In the genomic region with DNA sequence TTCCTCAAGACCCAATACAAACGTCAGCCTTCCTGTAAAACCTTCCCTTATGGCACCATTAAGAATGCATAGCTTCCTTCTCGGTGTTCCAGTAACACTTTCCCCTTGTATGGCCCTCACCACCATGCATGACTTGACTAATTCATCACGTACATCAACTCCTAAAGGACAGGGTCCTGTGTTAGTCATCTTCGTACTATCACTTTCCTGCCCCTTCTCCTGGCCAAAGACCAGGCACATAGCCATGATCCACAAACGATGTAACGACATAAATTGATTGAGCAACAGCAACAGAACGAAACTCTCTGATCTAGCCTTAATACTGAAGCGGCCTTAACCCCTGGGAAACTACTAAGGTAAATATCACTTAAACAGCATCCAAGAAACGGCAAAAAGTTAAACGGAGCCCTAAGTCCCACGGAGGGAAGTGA, we compare ENCODE assay signal across 9 cellular contexts. TPM values are rescaled to one million over a fixed set of nuclear protein-coding genes. Genes with fewer than 3 reads are reported as not detected.
A peak's percentile ranks its signal among the peaks of the same experiment; 100 is the strongest.
DNase-seq lines count a peak whose midpoint lies in the region; ATAC-seq, FAIRE-seq and TF ChIP-seq lines count a peak whose summit lies in the region.
"Had no signal": no experiment of that assay in that cellular context is flagged by ENCODE, and none has a peak within 500 bp of the region (broad histone marks: within the 10 kb centered on the region; RNA-seq: fewer than 3 reads in every experiment).

No MANE protein-coding gene starts in this region.

- H2BK12ac ChIP-seq in H1 (ENCODE audit: low read depth, low read length): peak overlapping the region; percentile 20; the same call in 1 of the 2 replicates

- H3K79me1 ChIP-seq in H1 (ENCODE audit: low read depth, low read length): no peaks in the 10 kb centered on the region

- peak overlapping the region; percentile 95; the same call in 1 of the 2 replicates for H3K18ac ChIP-seq in H1 (ENCODE audit: extremely low read depth, low read length)

- H3K9me3 ChIP-seq in SJSA1 (replicated peaks) (no peaks in the 10 kb centered on the region), H1 (ENCODE audit: insufficient read depth in 2 of 2, low read depth in 1 of 2, low read length in 1 of 2) (no peaks in the 10 kb centered on the region)

- H3K27me3 ChIP-seq in GM06990 (replicated peaks; ENCODE audit: control insufficient read depth, insufficient read depth, low read length): no peaks in the 10 kb centered on the region
- no peaks in the 10 kb centered on the region for H3K27me3 ChIP-seq in SJSA1 (replicated peaks)
- H3K27me3 ChIP-seq in H1 (replicated peaks in 1 of 4; ENCODE audit: control insufficient read depth in 3 of 4, extremely low read depth in 1 of 4, insufficient read depth in 3 of 4, low read length in 3 of 4): no peaks in the 10 kb centered on the region

- peaks cover 6% of the 10 kb centered on the region; the same call in 1 of the 2 replicates for H3K23me2 ChIP-seq in H1 (ENCODE audit: low read depth, low read length)

- H4K5ac ChIP-seq in H1 (ENCODE audit: insufficient read length, low read depth, low read length): peak overlapping the region; percentile 97

- peak overlapping the region; percentile 96 for H3K4me3 ChIP-seq in GM06990 (replicated peaks; ENCODE audit: low read depth, low read length)
- H3K4me3 ChIP-seq in SJSA1: peak overlapping the region; percentile 90
- peak overlapping the region; percentile 86 to 99 (median 98) for H3K4me3 ChIP-seq in H1 (ENCODE audit: extremely low read depth in 1 of 4, insufficient read depth in 2 of 4, low read depth in 3 of 4, low read length in 4 of 4)

- TF ChIP-seq EP300 in H1 (IDR thresholded peaks at IDR 0.05; ENCODE audit: borderline replicate concordance in 1 of 2, low read depth in 2 of 2, low read length in 2 of 2): no peak

- DNase-seq in GM06990 (ENCODE audit: extremely low read depth, insufficient read length) (no peak), SJSA1 (ENCODE audit: low read depth in 1 of 2, low spot score in 2 of 2) (peak; percentile 39 to 52), H1 (ENCODE audit: low read depth in 1 of 2, low spot score in 2 of 2) (no peak), myocyte (ENCODE audit: low read depth) (peak; percentile 31), C1 segment of cervical spinal cord (lab: John Stamatoyannopoulos, UW) (no peak), cortex of kidney (lab: John Stamatoyannopoulos, UW) (no peak)

- peak overlapping the region; percentile 92 for H4K91ac ChIP-seq in H1 (replicated peaks; ENCODE audit: insufficient read length, low read length)

- H4K8ac ChIP-seq in H1 (ENCODE audit: extremely low read depth, insufficient read depth, low read length): peak overlapping the region; percentile 94; the same call in 1 of the 2 replicates

- no peak overlapping the region for H2BK120ac ChIP-seq in H1 (replicated peaks; ENCODE audit: low read depth, low read length)

- peak overlapping the region; percentile 77 to 97 (median 94) for H3K9ac ChIP-seq in H1 (replicated peaks in 1 of 4; ENCODE audit: extremely low read depth in 1 of 4, low read depth in 3 of 4, low read length in 3 of 4)

- peaks cover 2 to 5% of the 10 kb centered on the region in 2 experiments for H4K20me1 ChIP-seq in H1 (replicated peaks in 1 of 2; ENCODE audit: control insufficient read depth in 1 of 2, insufficient read depth in 2 of 2, low read length in 2 of 2)

- peak overlapping the region; percentile 93 for H3K27ac ChIP-seq in SJSA1
- peak overlapping the region; percentile 94 for H3K27ac ChIP-seq in H1 (ENCODE audit: low read depth, low read length)

- 0 out of 2 replicates have a peak overlapping the region, but pooled peaks have one; percentile 31 for H2BK15ac ChIP-seq in H1 (ENCODE audit: low read length)

- H3K4ac ChIP-seq in H1 (replicated peaks; ENCODE audit: insufficient read length, low read depth, low read length): peak overlapping the region; percentile 86

- no peak for FAIRE-seq in H1 (lab: Jason Lieb, UNC)
- FAIRE-seq: colon had no signal

- H3K79me2 ChIP-seq in H1 (ENCODE audit: control insufficient read depth in 1 of 2, insufficient read depth in 2 of 2, low read length in 2 of 2): peaks cover 35 to 55% of the 10 kb centered on the region in 2 experiments

- H3K4me1 ChIP-seq in SJSA1 (replicated peaks): peaks cover 19% of the 10 kb centered on the region
- peaks cover 0 to 5% (median 4%) of the 10 kb centered on the region in 4 experiments; a peak in 4 of 7 replicates for H3K4me1 ChIP-seq in H1 (replicated peaks in 1 of 4; ENCODE audit: control insufficient read depth in 3 of 4, insufficient read depth in 4 of 4, low read length in 3 of 4)

- WGBS in H1 (ENCODE audit: extremely low coverage in 1 of 2, insufficient coverage in 1 of 2, insufficient read length in 1 of 2, insufficient replicate concordance in 2 of 2, low coverage in 1 of 2, low lambda C conversion rate in 2 of 2, missing lambda C conversion rate in 1 of 2), 2 experiments: 3% methylated on average over 10 of the region's 11 CpGs; no CpG with 5 or more reads in 1 of the 2 experiments

- H2BK5ac ChIP-seq in H1 (ENCODE audit: low read depth, low read length): peak overlapping the region; percentile 96

- H2AFZ ChIP-seq in H1 (ENCODE audit: low read length): no peak overlapping the region

- H2BK20ac ChIP-seq in H1 (ENCODE audit: low read length): no peak overlapping the region

- CTCF ChIA-PET in H1 (lab: Charles Lee; ENCODE audit: partially characterized antibody): interaction anchor here (0.6 to 1.4 kb wide), 4 partner anchors 9 to 317 kb away, joined by 3 to 4 read pairs (median 4); no protein-coding TSS in a partner anchor

- TF ChIP-seq CTCF in GM06990 (IDR thresholded peaks at IDR 0.05; ENCODE audit: insufficient read depth, low read length, poor library complexity, severe bottlenecking) (no peak), H1 (IDR thresholded peaks at IDR 0.05; ENCODE audit: control extremely low read depth in 1 of 3, insufficient read depth in 1 of 3, low read depth in 1 of 3, low read length in 3 of 3) (no peak)

- no peak overlapping the region for H3K14ac ChIP-seq in H1 (ENCODE audit: insufficient read length)

- TF ChIP-seq RAD21 in H1 (IDR thresholded peaks at IDR 0.05 in 1 of 2, conservative IDR thresholded peaks at IDR 0.05 in 1 of 2; ENCODE audit: low read depth in 2 of 2, low read length in 2 of 2): no peak

- H2AK5ac ChIP-seq in H1 (ENCODE audit: low read depth, low read length): peak overlapping the region; percentile 88

- no peak for TF ChIP-seq POLR2A in H1 (IDR thresholded peaks at IDR 0.05; ENCODE audit: control extremely low read depth in 1 of 2, low read depth in 2 of 2, low read length in 2 of 2)

- peak overlapping the region; percentile 79 to 98 for H3K4me2 ChIP-seq in H1 (ENCODE audit: insufficient read depth in 1 of 2, low read depth in 2 of 2, low read length in 2 of 2)

- POLR2A ChIA-PET in H1 (lab: Charles Lee; ENCODE audit: partially characterized antibody): interaction anchor here (0.6 to 3.9 kb wide), 8 partner anchors 9 to 110 kb away, joined by 3 to 17 read pairs (median 3); no protein-coding TSS in a partner anchor

- ATAC-seq in HG02642 (IDR thresholded peaks at IDR 0.05; ENCODE audit: poor library complexity, unreplicated experiment) (peak; percentile 15), HG03175 (IDR thresholded peaks at IDR 0.05; ENCODE audit: unreplicated experiment) (no peak)

- H3K23ac ChIP-seq in H1 (ENCODE audit: insufficient read length): no peak overlapping the region

- H3K56ac ChIP-seq in H1 (replicated peaks; ENCODE audit: insufficient read length, low read depth, low read length): peak overlapping the region; percentile 96

- H3K36me3 ChIP-seq in GM06990 (ENCODE audit: control insufficient read depth, insufficient read depth, low read length) (peaks cover under 1% of the 10 kb centered on the region; the same call in 1 of the 2 replicates), SJSA1 (peaks cover 49% of the 10 kb centered on the region), H1 (ENCODE audit: control insufficient read depth in 2 of 4, insufficient read depth in 4 of 4, low read length in 3 of 4) (peaks cover 0 to under 1% (median 0%) of the 10 kb centered on the region in 4 experiments; a peak in 2 of 8 replicates)

TF ChIP-seq in H1, 55 proteins besides CTCF, POLR2A, EP300 and RAD21 (continues in another document):
- TF ChIP-seq KDM4A (IDR thresholded peaks at IDR 0.05; ENCODE audit: low read depth, low read length, severe bottlenecking) (no peak), SIRT6 (IDR thresholded peaks at IDR 0.05; ENCODE audit: low read length) (no peak), HDAC2 (IDR thresholded peaks at IDR 0.05; ENCODE audit: borderline replicate concordance in 1 of 2, low read depth in 2 of 2, low read length in 2 of 2) (no peak), CBX8 (IDR thresholded peaks at IDR 0.05; ENCODE audit: borderline replicate concordance, low read depth, low read length) (no peak), HDAC6 (IDR thresholded peaks at IDR 0.05; ENCODE audit: low read depth, low read length) (no peak), JUN (IDR thresholded peaks at IDR 0.05; ENCODE audit: low read depth, low read length) (no peak), TBP (IDR thresholded peaks at IDR 0.05; ENCODE audit: low read depth, low read length) (no peak)

RNA-seq across cellular contexts. Expression of a gene that starts 0.6 kb away (rescaled TPM):
- total RNA-seq in SJSA1 (2014; rRNA removed; shearing (Covaris generic)): 52.5 and 59.4 TPM in 2 replicates
- total RNA-seq in H1 (2021; fragmentation: NEBNext Ultra II Directional; extraction: Animal tissue kit (Norgen Biotek cat#: 25700)): 73.2 and 82.4 TPM in 2 replicates
- 10.1 and 14.0 TPM in 2 replicates for polyA plus RNA-seq in H1 (2011; rRNA removed)
- 25.7 TPM for polyA plus RNA-seq in H1 (2011; cell fraction: cytosol; rRNA removed)
- polyA plus RNA-seq in H1 (2011; cell fraction: nucleus; rRNA removed): 7.4 TPM
- polyA plus RNA-seq in H1 (2012, experiment 1 of 2): 42.3 to 72.6 TPM (median 48.4 TPM) in 4 replicates
- 6.7 TPM for polyA plus RNA-seq in H1 (2012, experiment 2 of 2)
- polyA plus RNA-seq in H1 (2013, experiment 1 of 2): 50.9 TPM
- 55.3 TPM for polyA plus RNA-seq in H1 (2013, experiment 2 of 2)
- 13.2 and 17.0 TPM in 2 replicates for polyA minus RNA-seq in H1 (2011; rRNA and poly(A)+ RNA removed)
- 28.3 TPM for polyA minus RNA-seq in H1 (2011; cell fraction: cytosol; rRNA and poly(A)+ RNA removed)
- 17.2 TPM for polyA minus RNA-seq in H1 (2011; cell fraction: nucleus; rRNA and poly(A)+ RNA removed)
- 24.5 and 29.7 TPM in 2 replicates for total RNA-seq in myocyte
- polyA plus RNA-seq in myocyte (2012): 33.4 TPM

RNA-seq across cellular contexts. Expression of a gene that starts 11.3 kb away (rescaled TPM):
- total RNA-seq in SJSA1 (2014; rRNA removed; shearing (Covaris generic)): 5.8 and 9.1 TPM in 2 replicates
- 53.8 and 54.7 TPM in 2 replicates for total RNA-seq in H1 (2021; fragmentation: NEBNext Ultra II Directional; extraction: Animal tissue kit (Norgen Biotek cat#: 25700))
- 13.6 and 17.6 TPM in 2 replicates for polyA plus RNA-seq in H1 (2011; rRNA removed)
- polyA plus RNA-seq in H1 (2011; cell fraction: cytosol; rRNA removed): 21.2 TPM
- polyA plus RNA-seq in H1 (2011; cell fraction: nucleus; rRNA removed): 12.1 TPM
- polyA plus RNA-seq in H1 (2012, experiment 1 of 2): 33.7 to 47.4 TPM (median 36.9 TPM) in 4 replicates
- 46.7 TPM for polyA plus RNA-seq in H1 (2012, experiment 2 of 2)
- 47.4 TPM for polyA plus RNA-seq in H1 (2013, experiment 1 of 2)
- polyA plus RNA-seq in H1 (2013, experiment 2 of 2): 44.0 TPM
- 19.7 and 24.7 TPM in 2 replicates for polyA minus RNA-seq in H1 (2011; rRNA and poly(A)+ RNA removed)
- 24.5 TPM for polyA minus RNA-seq in H1 (2011; cell fraction: cytosol; rRNA and poly(A)+ RNA removed)
- 25.2 TPM for polyA minus RNA-seq in H1 (2011; cell fraction: nucleus; rRNA and poly(A)+ RNA removed)
- total RNA-seq in myocyte: 1.5 and 3.8 TPM in 2 replicates
- polyA plus RNA-seq in myocyte (2012): 0.88 TPM

Comparison
In these comparisons a context has a peak if more than half of its experiments do, and no peak if none do; other contexts are left out.
1. DNase-seq: peak in SJSA1 (2 of 2) and myocyte (single experiment); none in GM06990 (single experiment), H1 (0 of 2), C1 segment of cervical spinal cord (0 of 14) and cortex of kidney (single experiment).
2. Peak in every context shown above with its lines, with median percentiles within 50 percentile points of each other: H3K4me3 ChIP-seq.